Comparison of ENCODE assay signal across 8 cellular contexts in the genomic region with DNA sequence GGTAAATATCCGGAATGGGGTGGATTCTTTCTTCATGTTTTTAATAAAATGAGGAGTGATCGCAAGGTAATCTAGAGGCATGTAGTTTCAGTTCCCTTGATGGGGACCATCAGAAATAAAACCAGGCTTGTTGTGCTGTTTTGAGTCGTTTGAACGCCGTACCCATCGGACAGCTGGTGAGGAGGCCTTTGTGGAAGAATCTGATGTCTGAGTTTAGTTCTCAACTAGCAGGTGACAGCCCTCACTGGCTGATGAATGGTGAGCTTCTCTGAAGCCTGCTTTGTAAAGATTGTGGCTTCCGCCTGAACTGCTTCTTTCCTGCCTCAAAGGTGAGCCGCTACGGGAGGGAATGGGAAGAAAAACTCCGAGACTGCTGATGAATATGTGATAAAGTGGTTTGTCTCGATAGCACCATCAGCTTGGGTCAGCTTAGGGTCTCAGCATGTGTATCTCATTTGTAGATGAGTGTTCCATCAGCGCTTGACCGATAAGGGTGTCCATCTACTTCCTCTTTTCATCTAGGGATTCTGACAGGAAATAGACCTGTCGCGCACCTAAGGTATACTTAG. TPM values are rescaled to one million over a fixed set of nuclear protein-coding genes. Genes with fewer than 3 reads are reported as not detected.
DNase-seq lines count a peak whose midpoint lies in the region; ATAC-seq and TF ChIP-seq lines count a peak whose summit lies in the region.

No MANE protein-coding gene starts in this region.

- H4K91ac ChIP-seq in trophoblast cell (ENCODE audit: low read depth, low read length) = peak overlapping the region; percentile 44

- H2AFZ ChIP-seq in trophoblast cell (ENCODE audit: insufficient read depth, low read length, poor library complexity) = no peak overlapping the region

- H3K9me3 Mint-ChIP-seq in IgD-negative memory B cell = peaks cover 0 to 3% (median 1%) of the 10 kb centered on the region in 3 donors

- peak overlapping the region; percentile 93 to 97 (median 96) for H3K27ac Mint-ChIP-seq in IgD-negative memory B cell

- no peak overlapping the region for H3K18ac ChIP-seq in trophoblast cell (ENCODE audit: low read length)

- H4K8ac ChIP-seq in trophoblast cell (ENCODE audit: low read depth, low read length) = no peak overlapping the region

- H3K23ac ChIP-seq in trophoblast cell (ENCODE audit: low read length) = no peak overlapping the region

- peak overlapping the region; percentile 96 for H3K9ac ChIP-seq in trophoblast cell (ENCODE audit: low read length)

- peak; percentile 37 for ATAC-seq in GM18517 (IDR thresholded peaks at IDR 0.05; ENCODE audit: unreplicated experiment)
- peak; percentile 13 for ATAC-seq in esophagus mucosa
- ATAC-seq in HG03565 (IDR thresholded peaks at IDR 0.05; ENCODE audit: unreplicated experiment) = no peak

- peaks cover 3% of the 10 kb centered on the region for H3K9me3 ChIP-seq in trophoblast cell (ENCODE audit: insufficient read depth, low read depth, low read length)

- peaks cover 2% of the 10 kb centered on the region for H3K36me3 Mint-ChIP-seq in IgD-negative memory B cell

- H3K36me3 ChIP-seq in trophoblast cell (ENCODE audit: control insufficient read depth in 1 of 2, insufficient read depth in 2 of 2, low read length in 2 of 2) = peaks cover 4 to 6% of the 10 kb centered on the region in 2 experiments

- no peak overlapping the region for H2BK120ac ChIP-seq in trophoblast cell (ENCODE audit: insufficient read depth, low read length, poor library complexity)

- TF ChIP-seq CTCF in AG10803 (conservative IDR thresholded peaks at IDR 0.05; ENCODE audit: low read length) = no peak

- peaks cover 5 to 8% of the 10 kb centered on the region in 2 experiments for H3K4me1 ChIP-seq in trophoblast cell (ENCODE audit: control insufficient read depth in 1 of 2, insufficient read depth in 2 of 2, low read length in 2 of 2)

- H2AK5ac ChIP-seq in trophoblast cell (ENCODE audit: low read length) = no peak overlapping the region

- H3K4me3 ChIP-seq in AG10803 (ENCODE audit: low read length) = peak overlapping the region; percentile 98
- peak overlapping the region; percentile 86 for H3K4me3 ChIP-seq in trophoblast cell (ENCODE audit: low read depth, low read length)

- no peak for DNase-seq in AG10803 (ENCODE audit: low read depth)
- DNase-seq in activated CD4-positive, alpha-beta T cell treated with anti-CD3 and anti-CD28 coated beads, Interleukin-2, amount 50 U/mL, for 1 hour = peak; percentile 21
- DNase-seq in trophoblast cell = peak; percentile 12 to 41
- no peak for DNase-seq in NCI-H774 (lab: John Stamatoyannopoulos, UW)

- no peaks in the 10 kb centered on the region for H3K27me3 ChIP-seq in trophoblast cell (ENCODE audit: insufficient read depth, low read length)

- H3K27ac ChIP-seq in trophoblast cell (ENCODE audit: low read depth, low read length) = no peak overlapping the region

- H3K79me2 ChIP-seq in trophoblast cell (ENCODE audit: control insufficient read depth, insufficient read depth, low read length, poor library complexity) = peaks cover 10% of the 10 kb centered on the region

- H3K79me1 ChIP-seq in trophoblast cell (ENCODE audit: low read length) = peaks cover 8% of the 10 kb centered on the region

- H3K4me2 ChIP-seq in trophoblast cell (ENCODE audit: low read length) = peak overlapping the region; percentile 72

- no peak overlapping the region for H4K12ac ChIP-seq in trophoblast cell (ENCODE audit: low read depth, low read length)

- no peak overlapping the region for H2BK5ac ChIP-seq in trophoblast cell (ENCODE audit: low read depth, low read length, poor library complexity)

- H3K27me3 Mint-ChIP-seq in IgD-negative memory B cell = no peaks in the 10 kb centered on the region

- H3K4me3 Mint-ChIP-seq in IgD-negative memory B cell = peak overlapping the region; percentile 89 to 99 (median 96)

- peak overlapping the region; percentile 99 for H3K4ac ChIP-seq in trophoblast cell (ENCODE audit: low read depth, low read length)

- H2BK12ac ChIP-seq in trophoblast cell (ENCODE audit: low read length) = no peak overlapping the region

- H3K4me1 Mint-ChIP-seq in IgD-negative memory B cell = peaks cover 12 to 36% (median 16%) of the 10 kb centered on the region in 3 donors

- WGBS in trophoblast cell (ENCODE audit: extremely low coverage, insufficient coverage, insufficient read length) = no CpG with 5 or more reads among the region's 15 CpGs

- H3K14ac ChIP-seq in trophoblast cell (ENCODE audit: low read length) = peak overlapping the region; percentile 98

RNA-seq across cellular contexts. Expression of a gene that starts 1.0 kb away (rescaled TPM):
- polyA plus RNA-seq in IgD-negative memory B cell = 121 TPM
- total RNA-seq in esophagus mucosa = 48.8 TPM
- 92.6 and 97.8 TPM in 2 replicates for polyA plus RNA-seq in trophoblast cell (2013)

Comparison
In these comparisons a context has a peak if more than half of its experiments do, and no peak if none do; other contexts are left out.
1. DNase-seq: peak in activated CD4-positive, alpha-beta T cell treated with anti-CD3 and anti-CD28 coated beads, Interleukin-2, amount 50 U/mL, for 1 hour (single experiment) and trophoblast cell (2 of 2); none in AG10803 (single experiment) and NCI-H774 (single experiment).